In the genomic region with DNA sequence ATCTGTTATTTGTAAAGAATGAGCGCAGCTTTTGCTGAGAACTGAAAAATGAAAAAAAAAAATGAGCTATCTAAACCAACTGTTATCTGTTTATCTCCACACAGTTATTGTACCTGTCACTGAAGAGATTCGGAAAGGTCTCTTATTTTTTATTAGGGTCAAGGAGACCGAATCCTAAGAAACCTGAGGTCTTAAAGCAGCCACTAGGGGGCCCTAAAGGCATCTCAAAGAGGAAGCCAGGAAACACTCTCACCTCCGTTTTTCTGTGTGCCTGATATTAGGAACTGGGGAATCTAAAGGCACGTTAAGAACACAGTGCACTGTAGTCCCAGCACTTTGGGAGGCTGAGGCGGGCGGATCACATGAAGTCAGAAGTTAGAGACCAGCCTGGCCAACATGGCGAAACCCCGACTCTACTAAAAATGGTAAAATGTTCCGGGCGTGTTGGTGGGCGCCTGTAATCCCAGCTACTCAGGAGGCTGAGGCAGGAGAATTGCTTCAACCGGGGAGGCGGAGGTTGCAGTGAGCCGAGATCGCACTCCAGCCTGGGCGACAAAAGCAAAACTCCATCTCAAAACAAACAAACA, we compare ENCODE assay signal across 8 cellular contexts. TPM values are rescaled to one million over a fixed set of nuclear protein-coding genes. Genes with fewer than 3 reads are reported as not detected.
DNase-seq lines count a peak whose midpoint lies in the region; ATAC-seq and TF ChIP-seq lines count a peak whose summit lies in the region.

No MANE protein-coding gene starts in this region.

- H3K27ac Mint-ChIP-seq in activated T-helper 17 cell treated with anti-CD3 and anti-CD28 coated beads, Interleukin-2, amount 50 U/mL, for 72 hours, result no peak overlapping the region
- no peak overlapping the region for H3K27ac Mint-ChIP-seq in progenitor cell of endocrine pancreas

- peaks cover 28% of the 10 kb centered on the region for H3K27me3 Mint-ChIP-seq in activated T-helper 17 cell treated with anti-CD3 and anti-CD28 coated beads, Interleukin-2, amount 50 U/mL, for 72 hours
- H3K27me3 Mint-ChIP-seq in progenitor cell of endocrine pancreas, result peaks cover 4% of the 10 kb centered on the region

- H3K4me3 ChIP-seq in heart right ventricle, result peak overlapping the region in 1 of 10 donors; percentile 71

- H3K9me3 Mint-ChIP-seq in activated T-helper 17 cell treated with anti-CD3 and anti-CD28 coated beads, Interleukin-2, amount 50 U/mL, for 72 hours, result no peaks in the 10 kb centered on the region
- no peaks in the 10 kb centered on the region for H3K9me3 Mint-ChIP-seq in progenitor cell of endocrine pancreas (ENCODE audit: low read depth)

- no peaks in the 10 kb centered on the region for H3K9me3 ChIP-seq in heart right ventricle

- H3K4me3 Mint-ChIP-seq in activated T-helper 17 cell treated with anti-CD3 and anti-CD28 coated beads, Interleukin-2, amount 50 U/mL, for 72 hours, result peak overlapping the region; percentile 58
- peak overlapping the region; percentile 92 for H3K4me3 Mint-ChIP-seq in progenitor cell of endocrine pancreas (ENCODE audit: low read depth)

- 51 to 56% methylated on average over 17 of the region's 17 CpGs for WGBS in heart right ventricle, 2 donors

- H3K4me1 Mint-ChIP-seq in activated T-helper 17 cell treated with anti-CD3 and anti-CD28 coated beads, Interleukin-2, amount 50 U/mL, for 72 hours, result no peaks in the 10 kb centered on the region
- H3K4me1 Mint-ChIP-seq in progenitor cell of endocrine pancreas (ENCODE audit: low read depth), result peaks cover 20% of the 10 kb centered on the region

- intact Hi-C loops in heart right ventricle (cut with DNase I), result loop anchor here (1.0 to 10.0 kb wide), 16 partner anchors 71 to 1101 kb away; no protein-coding TSS in a partner anchor

- H3K27ac ChIP-seq in heart right ventricle, result no peak overlapping the region

- DNase-seq in AG20443 (ENCODE audit: low spot score), result peak; percentile 60
- DNase-seq in NCI-H2029 (lab: John Stamatoyannopoulos, UW), result peak; percentile 76
- DNase-seq in heart right ventricle, result peak in 1 of 2 donors; percentile 74
- peak; percentile 46 for DNase-seq in progenitor cell of endocrine pancreas (ENCODE audit: low spot score, unreplicated experiment)
- no peak for DNase-seq in activated CD4-positive, CD25-positive, alpha-beta regulatory T cell treated with anti-CD3 and anti-CD28 coated beads, Interleukin-2, amount 50 U/mL, for 72 hours

- H3K4me1 ChIP-seq in heart right ventricle, result peaks cover 0 to 32% (median 15%) of the 10 kb centered on the region in 9 donors

- H3K27me3 ChIP-seq in heart right ventricle, result peaks cover 0 to 46% (median 0%) of the 10 kb centered on the region in 7 donors

- peak; percentile 77 for TF ChIP-seq CTCF in GM12873 (IDR thresholded peaks at IDR 0.05; ENCODE audit: insufficient read depth, low read depth, low read length, missing control alignments)
- TF ChIP-seq CTCF in heart right ventricle (IDR thresholded peaks at IDR 0.05), result peak; percentile 69 to 89 (median 85)
- peak; percentile 90 for TF ChIP-seq CTCF in progenitor cell of endocrine pancreas (IDR thresholded peaks at IDR 0.05; ENCODE audit: unreplicated experiment)

- no peaks in the 10 kb centered on the region for H3K36me3 ChIP-seq in heart right ventricle

- no peaks in the 10 kb centered on the region for H3K36me3 Mint-ChIP-seq in activated T-helper 17 cell treated with anti-CD3 and anti-CD28 coated beads, Interleukin-2, amount 50 U/mL, for 72 hours (ENCODE audit: low read depth)
- H3K36me3 Mint-ChIP-seq in progenitor cell of endocrine pancreas (ENCODE audit: insufficient read depth), result no peaks in the 10 kb centered on the region

- ATAC-seq in activated T-helper 17 cell treated with anti-CD3 and anti-CD28 coated beads, Interleukin-2, amount 50 U/mL, for 72 hours (replicated peaks), result no peak
- ATAC-seq in heart right ventricle (no peak), HG03097 (IDR thresholded peaks at IDR 0.05; ENCODE audit: low FRiP score, unreplicated experiment) (no peak)

RNA-seq across cellular contexts. Expression of gene LARGE1, which starts 3.5 kb away (rescaled TPM):
- under 1 TPM; 0.45 to 0.73 TPM for total RNA-seq in activated T-helper 17 cell treated with anti-CD3 and anti-CD28 coated beads, Interleukin-2, amount 50 U/mL, for 72 hours
- total RNA-seq in heart right ventricle (100 to 1,000 TPM; 118 to 184 (median 148) TPM), progenitor cell of endocrine pancreas (166 and 195 TPM in 2 replicates)
- 10 to 100 TPM; 33.7 to 34.3 TPM for polyA plus RNA-seq in heart right ventricle

Comparison
In these comparisons a context has a peak if more than half of its experiments do, and no peak if none do; other contexts are left out.
1. RNA of gene LARGE1, which starts 3.5 kb away (total RNA-seq): 166 to 195 TPM in progenitor cell of endocrine pancreas and 118 to 184 TPM in heart right ventricle; 0.45 to 0.73 TPM in activated T-helper 17 cell treated with anti-CD3 and anti-CD28 coated beads, Interleukin-2, amount 50 U/mL, for 72 hours; every median in the first group is over 10 times any median in the second.
2. Peak in every context shown above with its lines, with median percentiles within 50 percentile points of each other: CTCF ChIP-seq.